In genomic region chr16:53036711-53037110, GRCh38 we compare ENCODE assay signal across 2 cellular contexts. TPM values are rescaled to one million over a fixed set of nuclear protein-coding genes. Genes with fewer than 3 reads are reported as not detected.
"Had no signal": no experiment of that assay in that cellular context is flagged by ENCODE, and none has a peak within 500 bp of the region (broad histone marks: within the 10 kb centered on the region; RNA-seq: fewer than 3 reads in every experiment).

No MANE protein-coding gene starts in this region.

RNA-seq across cellular contexts. Expression of gene CHD9NB, which starts 16.0 kb away (rescaled TPM):
- total RNA-seq: RPMI7951, SJCRH30 had no signal
